9 cellular contexts compared by ENCODE assay signal in the genomic region with DNA sequence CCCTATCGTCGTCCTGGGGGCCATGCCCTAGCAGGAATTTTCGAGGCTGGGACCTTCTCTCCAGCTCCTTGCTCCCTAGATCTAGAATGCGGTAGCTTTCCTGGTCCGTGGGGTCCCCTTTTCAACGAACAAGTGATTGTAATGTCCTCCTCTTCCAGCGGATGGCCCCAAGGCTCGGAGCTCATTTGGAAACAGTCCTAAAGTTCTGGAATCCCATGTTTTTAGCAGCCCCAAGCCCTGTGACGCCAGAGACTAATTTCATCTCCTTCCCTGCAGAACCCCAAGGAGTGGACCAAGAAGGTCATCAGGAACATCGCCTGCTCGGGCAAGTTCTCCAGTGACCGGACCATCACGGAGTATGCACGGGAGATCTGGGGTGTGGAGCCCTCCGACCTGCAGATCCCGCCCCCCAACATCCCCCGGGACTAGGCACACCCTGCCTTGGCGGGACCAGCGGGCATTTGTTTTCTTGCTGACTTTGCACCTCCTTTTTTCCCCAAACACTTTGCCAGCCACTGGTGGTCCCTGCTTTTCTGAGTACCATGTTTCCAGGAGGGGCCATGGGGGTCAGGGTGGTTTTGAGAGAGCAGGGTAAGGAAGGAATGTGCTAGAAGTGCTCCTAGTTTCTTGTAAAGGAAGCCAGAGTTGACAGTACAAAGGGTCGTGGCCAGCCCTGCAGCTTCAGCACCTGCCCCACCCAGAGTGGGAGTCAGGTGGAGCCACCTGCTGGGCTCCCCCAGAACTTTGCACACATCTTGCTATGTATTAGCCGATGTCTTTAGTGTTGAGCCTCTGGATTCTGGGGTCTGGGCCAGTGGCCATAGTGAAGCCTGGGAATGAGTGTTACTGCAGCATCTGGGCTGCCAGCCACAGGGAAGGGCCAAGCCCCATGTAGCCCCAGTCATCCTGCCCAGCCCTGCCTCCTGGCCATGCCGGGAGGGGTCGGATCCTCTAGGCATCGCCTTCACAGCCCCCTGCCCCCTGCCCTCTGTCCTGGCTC. TPM values are rescaled to one million over a fixed set of nuclear protein-coding genes. Genes with fewer than 3 reads are reported as not detected.
A peak's percentile ranks its signal among the peaks of the same experiment; 100 is the strongest.
DNase-seq lines count a peak whose midpoint lies in the region; ATAC-seq and TF ChIP-seq lines count a peak whose summit lies in the region.
"Had no signal": no experiment of that assay in that cellular context is flagged by ENCODE, and none has a peak within 500 bp of the region (broad histone marks: within the 10 kb centered on the region; RNA-seq: fewer than 3 reads in every experiment).

No MANE protein-coding gene starts in this region.

- H3K9me3 Mint-ChIP-seq in Calu3 (ENCODE audit: low read depth, unreplicated experiment), result no peaks in the 10 kb centered on the region

- no peak for TF ChIP-seq POLR2A in erythroblast (IDR thresholded peaks at IDR 0.05; ENCODE audit: low read length)

- CTCF ChIA-PET in Calu3 (lab: Charles Lee), result no interaction called here

- H3K4me1 ChIP-seq in heart right ventricle (peaks cover 20 to 67% (median 36%) of the 10 kb centered on the region in 9 donors), osteoblast (ENCODE audit: insufficient read depth, low read length) (peaks cover 19% of the 10 kb centered on the region)

- intact Hi-C loops in heart right ventricle (cut with DNase I) (loop anchor here in 4 of 10 donors (5.0 to 10.0 kb wide), 5 partner anchors 44 to 302 kb away; a partner anchor contains a TSS), left cardiac atrium (cut with DNase I) (no loop called here), Calu3 (cut with micrococcal nuclease; ENCODE audit: unreplicated experiment) (no loop called here)

- no peaks in the 10 kb centered on the region for H3K79me2 ChIP-seq in osteoblast (ENCODE audit: insufficient read depth, low read length)

- ATAC-seq in heart right ventricle, result peak in 4 of 8 donors; percentile 1 to 11 (median 4)
- ATAC-seq in left cardiac atrium, result no peak
- ATAC-seq in HG02798 (IDR thresholded peaks at IDR 0.05; ENCODE audit: poor library complexity, unreplicated experiment), result peak; percentile 28
- peak; percentile 6; the same call in 1 of the 3 replicates for ATAC-seq in SK-N-SH treated with all-trans-retinoic acid at 6 μM for 48 hours
- no peak for ATAC-seq in GM21423 (IDR thresholded peaks at IDR 0.05; ENCODE audit: unreplicated experiment)

- no peaks in the 10 kb centered on the region for H3K27me3 ChIP-seq in heart right ventricle
- no peaks in the 10 kb centered on the region for H3K27me3 ChIP-seq in osteoblast (ENCODE audit: insufficient read depth, low read length)
- H3K27me3 ChIP-seq: upper lobe of left lung had no signal

- BruUV-seq in Calu3 (replicated peaks; lab: Mats Ljungman, UMichigan), result no TSS peak

- H3K27ac ChIP-seq in heart right ventricle, result peak overlapping the region; percentile 35 to 85 (median 69)
- peak overlapping the region; percentile 17 for H3K27ac ChIP-seq in osteoblast (ENCODE audit: low read depth, low read length)

- H3K36me3 Mint-ChIP-seq in Calu3 (ENCODE audit: insufficient read depth, unreplicated experiment), result peaks cover 84% of the 10 kb centered on the region

- peak in 7 of 9 donors; percentile 21 to 53 (median 39) for TF ChIP-seq CTCF in heart right ventricle (IDR thresholded peaks at IDR 0.05)
- TF ChIP-seq CTCF in osteoblast (IDR thresholded peaks at IDR 0.05; ENCODE audit: extremely low read depth, low read depth, low read length), result peak; percentile 45
- no peak for TF ChIP-seq CTCF in Calu3 (IDR thresholded peaks at IDR 0.05; ENCODE audit: unreplicated experiment)

- H3K4me2 ChIP-seq in osteoblast (ENCODE audit: insufficient read depth, low read length), result no peak overlapping the region

- H3K36me3 ChIP-seq in heart right ventricle (peaks cover 0 to 83% (median 27%) of the 10 kb centered on the region in 9 donors), osteoblast (ENCODE audit: insufficient read depth, low read length) (peaks cover 41% of the 10 kb centered on the region)

- no peak overlapping the region for H3K4me3 Mint-ChIP-seq in Calu3 (ENCODE audit: low read depth, unreplicated experiment)

- no peak overlapping the region for H3K27ac Mint-ChIP-seq in Calu3 (ENCODE audit: unreplicated experiment)

- no peak for DNase-seq in heart right ventricle
- no peak for DNase-seq in left cardiac atrium
- peak; percentile 14 to 46 for DNase-seq in erythroblast (lab: John Stamatoyannopoulos, UW)
- peak; percentile 95 for DNase-seq in osteoblast (ENCODE audit: insufficient read length, low spot score, missing footprints)
- DNase-seq in Calu3, result no peak
- DNase-seq: upper lobe of left lung had no signal

- no peaks in the 10 kb centered on the region for H3K9me3 ChIP-seq in heart right ventricle
- no peaks in the 10 kb centered on the region for H3K9me3 ChIP-seq in osteoblast (ENCODE audit: low read depth, low read length)
- H3K9me3 ChIP-seq: upper lobe of left lung had no signal

- H3K4me3 ChIP-seq in heart right ventricle (no peak overlapping the region), osteoblast (ENCODE audit: insufficient read depth, low read length) (no peak overlapping the region)
- H3K4me3 ChIP-seq: upper lobe of left lung had no signal

- 70 to 75% methylated on average over 24 of the region's 24 CpGs for WGBS in heart right ventricle, 2 donors

- no peaks in the 10 kb centered on the region for H3K27me3 Mint-ChIP-seq in Calu3 (ENCODE audit: unreplicated experiment)

- no peaks in the 10 kb centered on the region for H3K4me1 Mint-ChIP-seq in Calu3 (ENCODE audit: low read depth, unreplicated experiment)

- H2AFZ ChIP-seq in osteoblast (ENCODE audit: low read length), result no peak overlapping the region

- H4K20me1 ChIP-seq in osteoblast (ENCODE audit: insufficient read depth, low read length), result peaks cover 7% of the 10 kb centered on the region

TF ChIP-seq in SK-N-SH treated with all-trans-retinoic acid at 6 μM for 48 hours, 23 proteins besides CTCF, POLR2A, EP300 and RAD21:
- TF ChIP-seq GLIS3 (CRISPR knock-in tag; IDR thresholded peaks at IDR 0.05), result no peak
- no peak for TF ChIP-seq ZFP3 (CRISPR knock-in tag; IDR thresholded peaks at IDR 0.05)
- TF ChIP-seq OSR1 (CRISPR knock-in tag; IDR thresholded peaks at IDR 0.05), result no peak
- TF ChIP-seq RARB (CRISPR knock-in tag; IDR thresholded peaks at IDR 0.05), result no peak
- no peak for TF ChIP-seq SNAI2 (CRISPR knock-in tag; IDR thresholded peaks at IDR 0.05)
- no peak for TF ChIP-seq ISL1 (CRISPR knock-in tag; IDR thresholded peaks at IDR 0.05)
- no peak for TF ChIP-seq BACH2 (CRISPR knock-in tag; IDR thresholded peaks at IDR 0.05; ENCODE audit: borderline replicate concordance)

RNA-seq across cellular contexts. Expression of a gene that starts 48.5 kb away (rescaled TPM):
- 100 to 1,000 TPM; 203 to 462 (median 276) TPM for total RNA-seq in heart right ventricle
- polyA plus RNA-seq in heart right ventricle, result 100 to 1,000 TPM in 1 of 2 donors, 10 to 100 TPM in 1; 83.1 to 250 TPM
- total RNA-seq in left cardiac atrium, result 100 to 1,000 TPM; 103 to 152 TPM
- 191 and 194 TPM in 2 replicates for total RNA-seq in osteoblast
- total RNA-seq in Calu3 (2022), result 253 and 258 TPM in 2 replicates

Comparison
In these comparisons a context has a peak if more than half of its experiments do, and no peak if none do; other contexts are left out.
1. ATAC-seq: peak in HG02798 (single experiment) and SK-N-SH treated with all-trans-retinoic acid at 6 μM for 48 hours (single experiment); none in left cardiac atrium (0 of 2) and GM21423 (single experiment).
2. DNase-seq: peak in erythroblast (2 of 2) and osteoblast (single experiment); none in heart right ventricle (0 of 2), left cardiac atrium (single experiment) and Calu3 (single experiment).